Comparison of ENCODE assay signal across 9 cellular contexts in genomic region chr1:2198571-2198970, GRCh38. TPM values are rescaled to one million over a fixed set of nuclear protein-coding genes. Genes with fewer than 3 reads are reported as not detected.
DNase-seq lines count a peak whose midpoint lies in the region; ATAC-seq and TF ChIP-seq lines count a peak whose summit lies in the region.
"Had no signal": no experiment of that assay in that cellular context is flagged by ENCODE, and none has a peak within 500 bp of the region (broad histone marks: within the 10 kb centered on the region; RNA-seq: fewer than 3 reads in every experiment).

No MANE protein-coding gene starts in this region.

- peak; percentile 64 for DNase-seq in NCI-H2196 (lab: John Stamatoyannopoulos, UW; ENCODE audit: unreplicated experiment)
- no peak for DNase-seq in coronary artery (ENCODE audit: low spot score)
- DNase-seq in naive B cell: no peak
- DNase-seq in HCEC 1CT: no peak
- DNase-seq in GM13976 (ENCODE audit: low spot score): no peak
- no peak for DNase-seq in NCI-H526 treated with DMSO at 0.1 percent for 48 hours (lab: John Stamatoyannopoulos, UW)
- DNase-seq in midbrain (lab: John Stamatoyannopoulos, UW): no peak
- DNase-seq: glutamatergic neuron had no signal

- ATAC-seq in naive B cell (ENCODE audit: low read depth in 2 of 2): no peak

- no peaks in the 10 kb centered on the region for H3K27me3 Mint-ChIP-seq in naive B cell

- in situ Hi-C loops in GM13976 (cut with MboI; ENCODE audit: low sequenced_read_pairs, unreplicated experiment): no loop called here

- H3K4me1 Mint-ChIP-seq in naive B cell: peaks cover 19 to 53% (median 44%) of the 10 kb centered on the region in 3 donors

- no peaks in the 10 kb centered on the region for H3K36me3 Mint-ChIP-seq in naive B cell

- TF ChIP-seq CTCF in 22Rv1 (IDR thresholded peaks at IDR 0.05) (no peak), coronary artery (IDR thresholded peaks at IDR 0.05) (no peak), GM13976 (IDR thresholded peaks at IDR 0.05; ENCODE audit: borderline replicate concordance, control extremely low read depth, extremely low read depth, insufficient read depth, missing control alignments) (no peak)

- H3K4me3 Mint-ChIP-seq in naive B cell: peak overlapping the region in 5 of 8 donors; percentile 70 to 84 (median 82)

- no peaks in the 10 kb centered on the region for H3K9me3 Mint-ChIP-seq in naive B cell

- H3K27ac ChIP-seq in 22Rv1 (peak overlapping the region; percentile 70), coronary artery (peak overlapping the region; percentile 85 to 93)

- H3K27ac Mint-ChIP-seq in naive B cell: peak overlapping the region in 5 of 6 donors; percentile 16 to 89 (median 78)

- peak overlapping the region; percentile 72 for H3K4me3 ChIP-seq in coronary artery

RNA-seq across cellular contexts. Expression of gene FAAP20, which starts 4.0 kb away (rescaled TPM):
- polyA plus RNA-seq in naive B cell (ENCODE audit: low read depth in 6 of 6): 10 to 100 TPM; 67.1 to 90.7 (median 77.7) TPM

RNA-seq across cellular contexts. Expression of gene SKI, which starts 29.5 kb away (rescaled TPM):
- polyA plus RNA-seq in naive B cell (ENCODE audit: low read depth in 6 of 6): 1 to 10 TPM in 1 of 6 donors, under 1 TPM in 4, not detected in 1; 0.26 to 1.3 (median 0.52) TPM
